In genomic region chr2:63557819-63558218, GRCh38 we compare ENCODE assay signal across 8 cellular contexts. TPM values are rescaled to one million over a fixed set of nuclear protein-coding genes. Genes with fewer than 3 reads are reported as not detected.
DNase-seq lines count a peak whose midpoint lies in the region; ATAC-seq and TF ChIP-seq lines count a peak whose summit lies in the region.
"Not testable (repeated sequence)": the region's sequence is repeated elsewhere in the genome, so short reads cannot be mapped to it uniquely, and the experiment has no call there.

No MANE protein-coding gene starts in this region.

- not testable (repeated sequence) for H3K27ac Mint-ChIP-seq in CD4-positive, alpha-beta T cell; activated naive CD4-positive, alpha-beta T cell treated with anti-CD3 and anti-CD28 coated beads, Interleukin-2, amount 50 U/mL, for 24 hours
- peak overlapping the region; percentile 5 for H3K27ac Mint-ChIP-seq in Calu3 (ENCODE audit: unreplicated experiment)
- peak overlapping the region; percentile 9 for H3K27ac Mint-ChIP-seq in activated T-cell treated with anti-CD3 and anti-CD28 coated beads, Interleukin-2, amount 50 U/mL, for 72 hours
- peak overlapping the region; percentile 14 for H3K27ac Mint-ChIP-seq in activated naive CD8-positive, alpha-beta T cell treated with anti-CD3 and anti-CD28 coated beads for 36 hours
- H3K27ac Mint-ChIP-seq in stimulated activated naive CD8-positive, alpha-beta T cell treated with anti-CD3 and anti-CD28 coated beads, Interleukin-15, Interleukin-2, amounts not matched to agents 100 ng/mL and 50 ng/mL, for 24 hours, result peak overlapping the region; percentile 21

- POLR2A ChIA-PET in CD4-positive, alpha-beta T cell (lab: Charles Lee), result not testable (repeated sequence)

- H3K4me1 ChIP-seq in BLaER1, result peaks cover 16% of the 10 kb centered on the region

- peak overlapping the region; percentile 18 for H3K4me3 Mint-ChIP-seq in CD4-positive, alpha-beta T cell
- not testable (repeated sequence) for H3K4me3 Mint-ChIP-seq in Calu3 (ENCODE audit: low read depth, unreplicated experiment); activated naive CD8-positive, alpha-beta T cell treated with anti-CD3 and anti-CD28 coated beads for 36 hours; stimulated activated naive CD8-positive, alpha-beta T cell treated with anti-CD3 and anti-CD28 coated beads, Interleukin-15, Interleukin-2, amounts not matched to agents 100 ng/mL and 50 ng/mL, for 24 hours
- peak overlapping the region in 1 of 2 donors; percentile 6 for H3K4me3 Mint-ChIP-seq in activated T-cell treated with anti-CD3 and anti-CD28 coated beads, Interleukin-2, amount 50 U/mL, for 72 hours
- peak overlapping the region; percentile 27 for H3K4me3 Mint-ChIP-seq in activated naive CD4-positive, alpha-beta T cell treated with anti-CD3 and anti-CD28 coated beads, Interleukin-2, amount 50 U/mL, for 24 hours

- not testable (repeated sequence) for TF ChIP-seq CTCF in CD4-positive, alpha-beta T cell (IDR thresholded peaks at IDR 0.05); Calu3 (IDR thresholded peaks at IDR 0.05; ENCODE audit: unreplicated experiment)

- not testable (repeated sequence) for H3K27ac ChIP-seq in BLaER1; CD4-positive, alpha-beta T cell (ENCODE audit: low read depth, low read length)

- not testable (repeated sequence) for H3K9me3 Mint-ChIP-seq in CD4-positive, alpha-beta T cell; Calu3 (ENCODE audit: low read depth, unreplicated experiment); activated naive CD4-positive, alpha-beta T cell treated with anti-CD3 and anti-CD28 coated beads, Interleukin-2, amount 50 U/mL, for 24 hours
- peaks cover 20 to 26% of the 10 kb centered on the region in 2 donors for H3K9me3 Mint-ChIP-seq in activated T-cell treated with anti-CD3 and anti-CD28 coated beads, Interleukin-2, amount 50 U/mL, for 72 hours
- peaks cover 40% of the 10 kb centered on the region for H3K9me3 Mint-ChIP-seq in activated naive CD8-positive, alpha-beta T cell treated with anti-CD3 and anti-CD28 coated beads for 36 hours
- H3K9me3 Mint-ChIP-seq in stimulated activated naive CD8-positive, alpha-beta T cell treated with anti-CD3 and anti-CD28 coated beads, Interleukin-15, Interleukin-2, amounts not matched to agents 100 ng/mL and 50 ng/mL, for 24 hours, result peaks cover 21% of the 10 kb centered on the region

- not testable (repeated sequence) for H3K27me3 Mint-ChIP-seq in CD4-positive, alpha-beta T cell; Calu3 (ENCODE audit: unreplicated experiment); activated T-cell treated with anti-CD3 and anti-CD28 coated beads, Interleukin-2, amount 50 U/mL, for 72 hours (ENCODE audit: low read depth); activated naive CD4-positive, alpha-beta T cell treated with anti-CD3 and anti-CD28 coated beads, Interleukin-2, amount 50 U/mL, for 24 hours; activated naive CD8-positive, alpha-beta T cell treated with anti-CD3 and anti-CD28 coated beads for 36 hours; stimulated activated naive CD8-positive, alpha-beta T cell treated with anti-CD3 and anti-CD28 coated beads, Interleukin-15, Interleukin-2, amounts not matched to agents 100 ng/mL and 50 ng/mL, for 24 hours

- H3K9ac ChIP-seq in BLaER1, result not testable (repeated sequence)

- not testable (repeated sequence) for ATAC-seq in CD4-positive, alpha-beta T cell (ENCODE audit: poor library complexity); activated T-cell treated with anti-CD3 and anti-CD28 coated beads, Interleukin-2, amount 50 U/mL, for 72 hours (replicated peaks in 1 of 2)

- intact Hi-C loops in CD4-positive, alpha-beta T cell (cut with DNase I, micrococcal nuclease); Calu3 (cut with micrococcal nuclease; ENCODE audit: unreplicated experiment): not testable (repeated sequence)

- not testable (repeated sequence) for DNase-seq in CD4-positive, alpha-beta T cell; Calu3; activated T-cell treated with anti-CD3 and anti-CD28 coated beads, Interleukin-2, amount 50 U/mL, for 72 hours; activated naive CD8-positive, alpha-beta T cell treated with anti-CD3 and anti-CD28 coated beads for 36 hours
- peak; percentile 71 for DNase-seq in Jurkat, Clone E6-1 (ENCODE audit: low read depth, low spot score)

- H3K4me1 Mint-ChIP-seq in CD4-positive, alpha-beta T cell (ENCODE audit: low read depth), result peaks cover 13% of the 10 kb centered on the region
- peaks cover 21% of the 10 kb centered on the region for H3K4me1 Mint-ChIP-seq in Calu3 (ENCODE audit: low read depth, unreplicated experiment)
- peaks cover 13% of the 10 kb centered on the region for H3K4me1 Mint-ChIP-seq in activated T-cell treated with anti-CD3 and anti-CD28 coated beads, Interleukin-2, amount 50 U/mL, for 72 hours (ENCODE audit: low read depth)
- H3K4me1 Mint-ChIP-seq in activated naive CD4-positive, alpha-beta T cell treated with anti-CD3 and anti-CD28 coated beads, Interleukin-2, amount 50 U/mL, for 24 hours, result peaks cover 12% of the 10 kb centered on the region
- H3K4me1 Mint-ChIP-seq in activated naive CD8-positive, alpha-beta T cell treated with anti-CD3 and anti-CD28 coated beads for 36 hours; stimulated activated naive CD8-positive, alpha-beta T cell treated with anti-CD3 and anti-CD28 coated beads, Interleukin-15, Interleukin-2, amounts not matched to agents 100 ng/mL and 50 ng/mL, for 24 hours (ENCODE audit: low read depth): not testable (repeated sequence)

- H3K36me3 ChIP-seq in BLaER1, result peaks cover 14% of the 10 kb centered on the region; the same call in 1 of the 2 replicates

- CTCF ChIA-PET in CD4-positive, alpha-beta T cell (lab: Charles Lee), result interaction anchor here (0.7 kb wide), 1 partner anchor 1610 kb away, joined by 3 read pairs; no protein-coding TSS in a partner anchor
- CTCF ChIA-PET in Calu3 (lab: Charles Lee), result not testable (repeated sequence)

- not testable (repeated sequence) for H4K20me1 ChIP-seq in BLaER1

- peak overlapping the region; percentile 37; the same call in 1 of the 2 replicates for H3K4me2 ChIP-seq in BLaER1

- peaks cover 54% of the 10 kb centered on the region for H3K9me3 ChIP-seq in BLaER1
- not testable (repeated sequence) for H3K9me3 ChIP-seq in CD4-positive, alpha-beta T cell (ENCODE audit: control insufficient read depth, low read length)

- H3K36me3 Mint-ChIP-seq in CD4-positive, alpha-beta T cell (ENCODE audit: low read depth), result peaks cover 78% of the 10 kb centered on the region
- not testable (repeated sequence) for H3K36me3 Mint-ChIP-seq in Calu3 (ENCODE audit: insufficient read depth, unreplicated experiment)
- H3K36me3 Mint-ChIP-seq in activated T-cell treated with anti-CD3 and anti-CD28 coated beads, Interleukin-2, amount 50 U/mL, for 72 hours (ENCODE audit: insufficient read depth in 2 of 2), result peaks cover 27 to 33% of the 10 kb centered on the region in 2 donors
- peaks cover 50% of the 10 kb centered on the region for H3K36me3 Mint-ChIP-seq in activated naive CD4-positive, alpha-beta T cell treated with anti-CD3 and anti-CD28 coated beads, Interleukin-2, amount 50 U/mL, for 24 hours
- H3K36me3 Mint-ChIP-seq in activated naive CD8-positive, alpha-beta T cell treated with anti-CD3 and anti-CD28 coated beads for 36 hours, result peaks cover 60% of the 10 kb centered on the region
- H3K36me3 Mint-ChIP-seq in stimulated activated naive CD8-positive, alpha-beta T cell treated with anti-CD3 and anti-CD28 coated beads, Interleukin-15, Interleukin-2, amounts not matched to agents 100 ng/mL and 50 ng/mL, for 24 hours (ENCODE audit: low read depth), result peaks cover 63% of the 10 kb centered on the region

- BruUV-seq in Calu3 (replicated peaks; lab: Mats Ljungman, UMichigan), result not testable (repeated sequence)

- not testable (repeated sequence) for H3K4me3 ChIP-seq in BLaER1; Jurkat, Clone E6-1 (ENCODE audit: low read length)

- H3K27me3 ChIP-seq in BLaER1; CD4-positive, alpha-beta T cell (ENCODE audit: control insufficient read depth, insufficient read depth, low read length): not testable (repeated sequence)

RNA-seq across cellular contexts. Expression of gene WDPCP, which starts 30.5 kb away (rescaled TPM):
- total RNA-seq in CD4-positive, alpha-beta T cell, result 1 to 10 TPM; 8.7 to 9.9 TPM
- total RNA-seq in Calu3 (2022), result 7.4 and 9.0 TPM in 2 replicates
- 6.8 TPM for polyA plus RNA-seq in Jurkat, Clone E6-1 (2012; ENCODE audit: insufficient read depth, insufficient read length)
- 1 to 10 TPM; 7.0 to 10.0 TPM for total RNA-seq in activated T-cell treated with anti-CD3 and anti-CD28 coated beads, Interleukin-2, amount 50 U/mL, for 72 hours
- total RNA-seq in activated naive CD8-positive, alpha-beta T cell treated with anti-CD3 and anti-CD28 coated beads for 36 hours, result 1 to 10 TPM; 7.8 to 8.0 TPM

RNA-seq across cellular contexts. Expression of gene MDH1, which starts 30.9 kb away (rescaled TPM):
- total RNA-seq in CD4-positive, alpha-beta T cell, result 10 to 100 TPM; 96.3 to 97.6 TPM
- total RNA-seq in Calu3 (2022), result 149 and 154 TPM in 2 replicates
- 450 TPM for polyA plus RNA-seq in Jurkat, Clone E6-1 (2012; ENCODE audit: insufficient read depth, insufficient read length)
- total RNA-seq in activated T-cell treated with anti-CD3 and anti-CD28 coated beads, Interleukin-2, amount 50 U/mL, for 72 hours, result 100 to 1,000 TPM; 170 to 171 TPM
- total RNA-seq in activated naive CD8-positive, alpha-beta T cell treated with anti-CD3 and anti-CD28 coated beads for 36 hours, result 100 to 1,000 TPM; 235 to 241 TPM
